In the genomic region with DNA sequence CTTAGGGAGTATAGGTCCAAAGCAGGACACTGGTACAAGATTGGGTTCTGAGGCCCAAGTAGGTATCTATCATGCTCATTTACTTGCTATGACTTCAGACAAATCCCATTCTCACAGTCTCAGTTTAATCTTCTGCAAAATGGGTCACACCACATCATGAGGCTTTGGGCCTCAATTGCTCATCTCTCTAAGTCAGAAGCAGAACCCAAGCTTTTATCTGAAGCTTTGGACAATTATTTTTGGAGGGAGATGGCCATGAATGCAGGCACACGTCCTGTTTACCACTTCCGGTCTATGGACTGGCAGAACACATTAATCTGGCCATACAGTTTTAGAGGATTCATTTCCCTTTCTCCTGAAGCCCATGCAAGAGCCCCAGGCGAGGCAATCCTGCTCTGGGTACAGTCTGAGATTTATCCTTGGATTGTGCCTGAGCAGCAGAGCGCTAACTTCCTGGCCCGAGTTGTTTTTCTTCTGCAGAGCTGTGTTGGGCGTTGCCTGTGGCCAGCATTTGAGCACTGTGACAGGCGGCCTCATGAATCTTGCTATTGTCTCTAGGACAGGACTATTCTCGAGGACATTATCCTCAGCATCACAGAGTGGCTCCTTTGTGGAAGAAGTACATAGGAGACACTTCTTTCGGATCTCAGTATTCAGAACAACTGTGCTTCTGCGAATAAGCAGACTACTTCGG, we compare ENCODE assay signal across 1 cellular context.
TF ChIP-seq lines count a peak whose summit lies in the region.

No MANE protein-coding gene starts in this region.

TF ChIP-seq in HepG2, 621 proteins besides CTCF, POLR2A, EP300 and RAD21:
- no peak for TF ChIP-seq TSC22D2 (CRISPR knock-in tag; IDR thresholded peaks at IDR 0.05; ENCODE audit: borderline replicate concordance)
- no peak for TF ChIP-seq WIZ (CRISPR knock-in tag; IDR thresholded peaks at IDR 0.05)
- TF ChIP-seq MTF2 (CRISPR knock-in tag; IDR thresholded peaks at IDR 0.05; ENCODE audit: borderline replicate concordance) = no peak
- peak; percentile 62 for TF ChIP-seq ZNF629 (CRISPR knock-in tag; conservative IDR thresholded peaks at IDR 0.05)
- TF ChIP-seq, protein P1, sequence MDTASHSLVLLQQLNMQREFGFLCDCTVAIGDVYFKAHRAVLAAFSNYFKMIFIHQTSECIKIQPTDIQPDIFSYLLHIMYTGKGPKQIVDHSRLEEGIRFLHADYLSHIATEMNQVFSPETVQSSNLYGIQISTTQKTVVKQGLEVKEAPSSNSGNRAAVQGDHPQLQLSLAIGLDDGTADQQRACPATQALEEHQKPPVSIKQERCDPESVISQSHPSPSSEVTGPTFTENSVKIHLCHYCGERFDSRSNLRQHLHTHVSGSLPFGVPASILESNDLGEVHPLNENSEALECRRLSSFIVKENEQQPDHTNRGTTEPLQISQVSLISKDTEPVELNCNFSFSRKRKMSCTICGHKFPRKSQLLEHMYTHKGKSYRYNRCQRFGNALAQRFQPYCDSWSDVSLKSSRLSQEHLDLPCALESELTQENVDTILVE (CRISPR knock-in tag; IDR thresholded peaks at IDR 0.05) = no peak
- no peak for TF ChIP-seq MATR3 (CRISPR knock-in tag; IDR thresholded peaks at IDR 0.05)
- TF ChIP-seq, protein P2, sequence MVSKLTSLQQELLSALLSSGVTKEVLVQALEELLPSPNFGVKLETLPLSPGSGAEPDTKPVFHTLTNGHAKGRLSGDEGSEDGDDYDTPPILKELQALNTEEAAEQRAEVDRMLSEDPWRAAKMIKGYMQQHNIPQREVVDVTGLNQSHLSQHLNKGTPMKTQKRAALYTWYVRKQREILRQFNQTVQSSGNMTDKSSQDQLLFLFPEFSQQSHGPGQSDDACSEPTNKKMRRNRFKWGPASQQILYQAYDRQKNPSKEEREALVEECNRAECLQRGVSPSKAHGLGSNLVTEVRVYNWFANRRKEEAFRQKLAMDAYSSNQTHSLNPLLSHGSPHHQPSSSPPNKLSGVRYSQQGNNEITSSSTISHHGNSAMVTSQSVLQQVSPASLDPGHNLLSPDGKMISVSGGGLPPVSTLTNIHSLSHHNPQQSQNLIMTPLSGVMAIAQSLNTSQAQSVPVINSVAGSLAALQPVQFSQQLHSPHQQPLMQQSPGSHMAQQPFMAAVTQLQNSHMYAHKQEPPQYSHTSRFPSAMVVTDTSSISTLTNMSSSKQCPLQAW (CRISPR knock-in tag; IDR thresholded peaks at IDR 0.05) = no peak
- peak; percentile 29; the same call in 1 of the 2 replicates for TF ChIP-seq ZBTB33 (CRISPR knock-in tag; IDR thresholded peaks at IDR 0.05)
